Comparison of ENCODE assay signal across 8 cellular contexts in the genomic region with DNA sequence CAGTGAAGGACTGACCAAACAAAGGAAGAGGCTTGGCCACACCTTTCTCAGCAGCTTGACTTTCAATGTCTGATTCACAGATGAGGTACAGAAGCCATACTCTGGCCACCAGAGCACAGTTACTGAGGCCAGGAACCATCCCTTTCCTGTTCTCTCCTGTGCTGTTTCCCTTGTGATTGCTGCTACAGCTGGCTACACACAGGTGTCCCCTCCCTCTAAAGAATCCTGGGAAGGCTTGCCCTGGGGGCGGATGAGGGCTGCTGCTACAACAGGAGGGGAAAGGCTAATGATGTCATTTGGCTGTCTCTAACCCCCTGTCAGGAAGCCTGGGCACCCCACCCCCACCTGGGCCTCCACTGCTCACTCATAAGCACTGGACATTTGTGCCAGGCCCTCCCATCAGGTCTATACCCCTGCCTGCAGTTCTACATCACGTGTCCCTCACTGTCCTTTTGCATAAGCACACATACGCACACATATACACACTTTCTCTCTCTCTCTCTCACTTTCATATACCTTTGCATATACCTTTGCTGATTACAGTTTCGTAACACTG. TPM values are rescaled to one million over a fixed set of nuclear protein-coding genes. Genes with fewer than 3 reads are reported as not detected.
A peak's percentile ranks its signal among the peaks of the same experiment; 100 is the strongest.
DNase-seq lines count a peak whose midpoint lies in the region; ATAC-seq and TF ChIP-seq lines count a peak whose summit lies in the region.

No MANE protein-coding gene starts in this region.

- H3K4me3 Mint-ChIP-seq in activated CD4-positive, alpha-beta T cell treated with anti-CD3 and anti-CD28 coated beads, Interleukin-2, amount 10 ng/mL, durations not matched to agents 7 days and 5 days: no peak overlapping the region

- CTCF ChIA-PET in activated CD4-positive, alpha-beta T cell treated with anti-CD3 and anti-CD28 coated beads, Interleukin-2, amount 10 ng/mL, durations not matched to agents 7 days and 5 days (lab: Charles Lee): interaction anchor here (0.9 to 3.1 kb wide), 7 partner anchors 11 to 77 kb away, joined by 3 to 7 read pairs (median 5); partner anchors contain the start of genes FMNL3 and TMBIM6

- H3K4me2 ChIP-seq in hepatocyte: no peak overlapping the region

- peaks cover 80% of the 10 kb centered on the region for H3K4me1 Mint-ChIP-seq in activated CD4-positive, alpha-beta T cell treated with anti-CD3 and anti-CD28 coated beads, Interleukin-2, amount 10 ng/mL, durations not matched to agents 7 days and 5 days

- no peak for TF ChIP-seq POLR2A in gastrocnemius medialis (IDR thresholded peaks at IDR 0.05)

- H3K4me1 ChIP-seq in gastrocnemius medialis (peaks cover 50 to 55% of the 10 kb centered on the region in 2 donors), hepatocyte (ENCODE audit: insufficient read depth) (peaks cover 10% of the 10 kb centered on the region)

- no peak for DNase-seq in activated CD4-positive, alpha-beta T cell treated with anti-CD3 and anti-CD28 coated beads, Interleukin-2, amount 10 ng/mL, durations not matched to agents 7 days and 5 days
- no peak for DNase-seq in activated CD4-positive, alpha-beta T cell treated with anti-CD3 and anti-CD28 coated beads for 1 hour
- no peak for DNase-seq in caudate nucleus (lab: John Stamatoyannopoulos, UW)
- no peak for DNase-seq in gastrocnemius medialis
- no peak for DNase-seq in hepatocyte (ENCODE audit: low spot score)
- no peak for DNase-seq in NCI-H2029 treated with DMSO at 0.1 percent for 48 hours (lab: John Stamatoyannopoulos, UW)
- no peak for DNase-seq in OCI-M1 (lab: John Stamatoyannopoulos, UW)

- no peaks in the 10 kb centered on the region for H3K27me3 ChIP-seq in gastrocnemius medialis
- H3K27me3 ChIP-seq in hepatocyte: no peaks in the 10 kb centered on the region

- peaks cover 58% of the 10 kb centered on the region for H3K36me3 Mint-ChIP-seq in activated CD4-positive, alpha-beta T cell treated with anti-CD3 and anti-CD28 coated beads, Interleukin-2, amount 10 ng/mL, durations not matched to agents 7 days and 5 days (ENCODE audit: low read depth)

- no peaks in the 10 kb centered on the region for H4K20me1 ChIP-seq in hepatocyte (ENCODE audit: insufficient read depth, poor library complexity, severe bottlenecking)

- no peak overlapping the region for H3K4me3 ChIP-seq in gastrocnemius medialis
- H3K4me3 ChIP-seq in hepatocyte: no peak overlapping the region

- H3K79me2 ChIP-seq in hepatocyte: no peaks in the 10 kb centered on the region

- H3K9me2 ChIP-seq in hepatocyte (replicated peaks; ENCODE audit: insufficient read depth): no peaks in the 10 kb centered on the region

- 91% methylated on average over 4 of the region's 4 CpGs for WGBS in hepatocyte (ENCODE audit: low lambda C conversion rate, missing lambda C conversion rate)

- in situ Hi-C loops in gastrocnemius medialis (cut with MboI; ENCODE audit: low sequenced_read_pairs in 4 of 4): no loop called here

- no peak for TF ChIP-seq CTCF in gastrocnemius medialis (IDR thresholded peaks at IDR 0.05 in 4 of 5, conservative IDR thresholded peaks at IDR 0.05 in 1 of 5)
- no peak for TF ChIP-seq CTCF in hepatocyte (IDR thresholded peaks at IDR 0.05; ENCODE audit: poor library complexity)

- no peaks in the 10 kb centered on the region for H3K27me3 Mint-ChIP-seq in activated CD4-positive, alpha-beta T cell treated with anti-CD3 and anti-CD28 coated beads, Interleukin-2, amount 10 ng/mL, durations not matched to agents 7 days and 5 days

- H3K27ac Mint-ChIP-seq in activated CD4-positive, alpha-beta T cell treated with anti-CD3 and anti-CD28 coated beads, Interleukin-2, amount 10 ng/mL, durations not matched to agents 7 days and 5 days: peak overlapping the region; percentile 85

- no peaks in the 10 kb centered on the region for H3K36me3 ChIP-seq in gastrocnemius medialis
- no peaks in the 10 kb centered on the region for H3K36me3 ChIP-seq in hepatocyte (replicated peaks; ENCODE audit: insufficient read depth, low read depth)

- ATAC-seq in HG03342 (IDR thresholded peaks at IDR 0.05; ENCODE audit: unreplicated experiment) (peak; percentile 61), gastrocnemius medialis (peak in 1 of 2 donors; percentile 31)

- no peaks in the 10 kb centered on the region for H3K9me3 ChIP-seq in gastrocnemius medialis
- H3K9me3 ChIP-seq in hepatocyte (ENCODE audit: low read depth): no peaks in the 10 kb centered on the region

- intact Hi-C loops in gastrocnemius medialis (cut with DNase I; ENCODE audit: low total_unique reads): loop anchor here (5.0 kb wide), 1 partner anchor 38 kb away; no protein-coding TSS in a partner anchor

- POLR2A ChIA-PET in activated CD4-positive, alpha-beta T cell treated with anti-CD3 and anti-CD28 coated beads, Interleukin-2, amount 10 ng/mL, durations not matched to agents 7 days and 5 days (lab: Charles Lee): no interaction called here

- H3K9me3 Mint-ChIP-seq in activated CD4-positive, alpha-beta T cell treated with anti-CD3 and anti-CD28 coated beads, Interleukin-2, amount 10 ng/mL, durations not matched to agents 7 days and 5 days: no peaks in the 10 kb centered on the region

- peak overlapping the region; percentile 58 for H3K27ac ChIP-seq in caudate nucleus (ENCODE audit: low read depth, low read length)
- H3K27ac ChIP-seq in gastrocnemius medialis: peak overlapping the region; percentile 72 to 85 (median 78)
- H3K27ac ChIP-seq in hepatocyte: no peak overlapping the region

- no peak overlapping the region for H2AFZ ChIP-seq in hepatocyte

RNA-seq across cellular contexts. Expression of gene PRPF40B, which starts 41.3 kb away (rescaled TPM):
- 10 to 100 TPM; 11.6 to 11.7 TPM for total RNA-seq in activated CD4-positive, alpha-beta T cell treated with anti-CD3 and anti-CD28 coated beads, Interleukin-2, amount 10 ng/mL, durations not matched to agents 7 days and 5 days
- total RNA-seq in gastrocnemius medialis: 10 to 100 TPM; 17.6 to 21.3 (median 20.2) TPM
- total RNA-seq in hepatocyte: 11.1 and 14.9 TPM in 2 replicates
- 30.1 and 34.5 TPM in 2 replicates for polyA plus RNA-seq in hepatocyte

RNA-seq across cellular contexts. Expression of gene FMNL3, which starts 42.5 kb away (rescaled TPM):
- total RNA-seq in activated CD4-positive, alpha-beta T cell treated with anti-CD3 and anti-CD28 coated beads, Interleukin-2, amount 10 ng/mL, durations not matched to agents 7 days and 5 days: 10 to 100 TPM; 37.4 to 38.2 TPM
- total RNA-seq in gastrocnemius medialis (1 to 10 TPM; 2.0 to 5.5 (median 4.9) TPM), hepatocyte (8.3 TPM in 2 replicates)
- 3.6 and 5.8 TPM in 2 replicates for polyA plus RNA-seq in hepatocyte

RNA-seq across cellular contexts. Expression of gene FAM186B, which starts 59.2 kb away (rescaled TPM):
- under 1 TPM; 0.15 TPM for total RNA-seq in activated CD4-positive, alpha-beta T cell treated with anti-CD3 and anti-CD28 coated beads, Interleukin-2, amount 10 ng/mL, durations not matched to agents 7 days and 5 days
- total RNA-seq in gastrocnemius medialis (1 to 10 TPM in 1 of 4 donors, under 1 TPM in 3; 0.31 to 1.0 (median 0.70) TPM), hepatocyte (0.17 and 0.52 TPM in 2 replicates)
- 0.69 TPM in 1 of 2 replicates, not detected in the other for polyA plus RNA-seq in hepatocyte
